Comparison of ENCODE assay signal across 18 cellular contexts in the genomic region with DNA sequence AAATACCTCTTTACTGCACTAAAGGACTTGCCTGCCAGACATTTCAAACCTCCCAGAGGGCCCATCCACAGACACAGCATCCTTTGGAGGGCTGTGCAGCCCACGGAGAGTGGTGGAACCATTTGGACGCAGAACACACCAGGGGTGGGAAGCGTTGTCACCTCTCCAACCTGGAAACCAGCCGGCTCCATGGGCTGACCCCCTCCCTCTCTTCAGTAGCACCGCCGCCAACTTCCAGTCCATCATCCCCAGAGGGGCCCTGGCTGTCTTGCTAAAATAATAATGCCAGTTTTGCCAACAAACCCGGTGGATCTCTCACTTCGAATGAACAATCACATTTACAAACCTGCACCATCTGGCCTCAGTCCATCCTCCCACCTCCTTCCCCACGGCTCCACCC.
DNase-seq lines count a peak whose midpoint lies in the region; ATAC-seq and TF ChIP-seq lines count a peak whose summit lies in the region.
"Had no signal": no experiment of that assay in that cellular context is flagged by ENCODE, and none has a peak within 500 bp of the region (broad histone marks: within the 10 kb centered on the region; RNA-seq: fewer than 3 reads in every experiment).

No MANE protein-coding gene starts in this region.

- H3K79me1 ChIP-seq in IMR-90 (ENCODE audit: low read depth in 1 of 2, low read length in 2 of 2), result no peaks in the 10 kb centered on the region

- 72% methylated on average over 7 of the region's 9 CpGs; no CpG with 5 or more reads in 1 of the 2 experiments for WGBS in IMR-90 (ENCODE audit: extremely low coverage in 2 of 2, insufficient read length in 1 of 2), 2 experiments
- WGBS in esophagus muscularis mucosa, result 75% methylated on average over 7 of the region's 9 CpGs

- no peak overlapping the region for H3K4me3 Mint-ChIP-seq in osteocyte (ENCODE audit: unreplicated experiment)
- H3K4me3 Mint-ChIP-seq: B cell; CD4-positive, CD25-positive, alpha-beta regulatory T cell; CD8-positive, alpha-beta T cell; H9 had no signal

- H2AFZ ChIP-seq in IMR-90 (replicated peaks; ENCODE audit: low read length, poor library complexity), result peak overlapping the region; percentile 56
- H2AFZ ChIP-seq: GM23248 had no signal

- no peak for TF ChIP-seq EP300 in esophagus muscularis mucosa (IDR thresholded peaks at IDR 0.05)

- H3K36me3 ChIP-seq in IMR-90 (ENCODE audit: control insufficient read depth, insufficient read depth, low read length), result no peaks in the 10 kb centered on the region
- H3K36me3 ChIP-seq in esophagus muscularis mucosa, result no peaks in the 10 kb centered on the region
- H3K36me3 ChIP-seq: BLaER1 had no signal

- dilution Hi-C loops in IMR-90 (cut with HindIII; ENCODE audit: low sequenced_read_pairs, unreplicated experiment), result no loop called here

- 0 out of 2 replicates have a peak overlapping the region, but pooled peaks have one; percentile 45 for H2AK5ac ChIP-seq in IMR-90 (ENCODE audit: low read depth, low read length)

- no peaks in the 10 kb centered on the region for H3K36me3 Mint-ChIP-seq in osteocyte (ENCODE audit: unreplicated experiment)
- H3K36me3 Mint-ChIP-seq: CD8-positive, alpha-beta T cell had no signal

- peak overlapping the region; percentile 65 for H3K4ac ChIP-seq in IMR-90 (ENCODE audit: low read depth, low read length)

- no peak overlapping the region for H3K9ac ChIP-seq in IMR-90 (ENCODE audit: low read depth, low read length)
- H3K9ac ChIP-seq: BLaER1, GM23248 had no signal

- CTCF ChIA-PET in IMR-90 (lab: Yijun Ruan, JAX), result no interaction called here

- no peak overlapping the region for H3K4me2 ChIP-seq in IMR-90 (ENCODE audit: low read depth, low read length)
- H3K4me2 ChIP-seq: BLaER1 had no signal

- no peak overlapping the region for H3K27ac Mint-ChIP-seq in osteocyte (ENCODE audit: unreplicated experiment)
- H3K27ac Mint-ChIP-seq: B cell; CD4-positive, CD25-positive, alpha-beta regulatory T cell; CD8-positive, alpha-beta T cell; H9 had no signal

- H4K5ac ChIP-seq in IMR-90 (ENCODE audit: low read depth, low read length), result no peak overlapping the region

- no peak overlapping the region for H2BK15ac ChIP-seq in IMR-90 (ENCODE audit: low read depth, low read length)

- no peak overlapping the region for H3K4me3 ChIP-seq in IMR-90 (ENCODE audit: insufficient read depth, low read depth, low read length)
- no peak overlapping the region for H3K4me3 ChIP-seq in esophagus muscularis mucosa
- H3K4me3 ChIP-seq: BLaER1, GM23248 had no signal

- TF ChIP-seq POLR2A in IMR-90 (IDR thresholded peaks at IDR 0.05; ENCODE audit: low read depth, low read length) (no peak), esophagus muscularis mucosa (IDR thresholded peaks at IDR 0.05; ENCODE audit: low read depth) (no peak)

- H3K4me1 ChIP-seq in IMR-90 (ENCODE audit: control insufficient read depth, insufficient read depth, low read length), result peaks cover 7% of the 10 kb centered on the region; the same call in 1 of the 2 replicates
- H3K4me1 ChIP-seq in esophagus muscularis mucosa, result no peaks in the 10 kb centered on the region
- H3K4me1 ChIP-seq: Caco-2 had no signal

- H3K9me3 ChIP-seq in IMR-90 (ENCODE audit: control insufficient read depth, insufficient read depth, low read length), result no peaks in the 10 kb centered on the region
- no peaks in the 10 kb centered on the region for H3K9me3 ChIP-seq in esophagus muscularis mucosa
- H3K9me3 ChIP-seq: Caco-2 had no signal

- POLR2A ChIA-PET in IMR-90 (lab: Charles Lee; ENCODE audit: unreplicated experiment), result no interaction called here

- no peak for TF ChIP-seq RAD21 in IMR-90 (IDR thresholded peaks at IDR 0.05; ENCODE audit: low read length)

- H2BK5ac ChIP-seq in IMR-90 (ENCODE audit: low read depth, low read length, poor library complexity, severe bottlenecking), result peak overlapping the region; percentile 30

- H3K27ac ChIP-seq in IMR-90 (ENCODE audit: insufficient read depth, low read length) (no peak overlapping the region), esophagus muscularis mucosa (replicated peaks in 1 of 4) (no peak overlapping the region)
- H3K27ac ChIP-seq: 22Rv1, BLaER1, C4-2B, GM23248 had no signal

- H3K56ac ChIP-seq in IMR-90 (ENCODE audit: extremely low read depth, insufficient read depth, low read length), result no peak overlapping the region

- TF ChIP-seq CTCF in IMR-90 (conservative IDR thresholded peaks at IDR 0.05; ENCODE audit: low read depth, low read length) (no peak), esophagus muscularis mucosa (IDR thresholded peaks at IDR 0.05) (no peak), osteocyte (IDR thresholded peaks at IDR 0.05) (no peak)

- H3K27me3 ChIP-seq in IMR-90 (ENCODE audit: control insufficient read depth, insufficient read depth, low read length), result peaks cover 2% of the 10 kb centered on the region; the same call in 1 of the 2 replicates
- H3K27me3 ChIP-seq in esophagus muscularis mucosa, result no peaks in the 10 kb centered on the region
- H3K27me3 ChIP-seq: BLaER1 had no signal

- no peak for DNase-seq in IMR-90
- DNase-seq in esophagus muscularis mucosa (ENCODE audit: extremely low spot score), result peak; percentile 90
- DNase-seq in osteocyte (ENCODE audit: extremely low spot score, unreplicated experiment), result peak; percentile 63
- no peak for DNase-seq in activated CD4-positive, alpha-beta T cell treated with anti-CD3 and anti-CD28 coated beads for 48 hours
- DNase-seq in H4 (ENCODE audit: low spot score), result no peak
- DNase-seq in HUDEP-2 (lab: John Stamatoyannopoulos, UW; ENCODE audit: unreplicated experiment in 76 of 76), result no peak
- DNase-seq: Caco-2; CD4-positive, CD25-positive, alpha-beta regulatory T cell; CD8-positive, alpha-beta T cell; DMS153; DND-41; GM23248; H9 had no signal

- no peak overlapping the region for H3K23ac ChIP-seq in IMR-90 (ENCODE audit: low read depth, low read length)

- peak overlapping the region; percentile 74; the same call in 1 of the 2 replicates for H2BK120ac ChIP-seq in IMR-90 (ENCODE audit: low read depth, low read length)

- no peak overlapping the region for H3K18ac ChIP-seq in IMR-90 (ENCODE audit: low read depth, low read length)

- ATAC-seq in IMR-90 (ENCODE audit: low read depth), result no peak
- ATAC-seq: CD8-positive, alpha-beta T cell; HCT116 had no signal

- peak overlapping the region in 1 of 2 experiments; percentile 45; a peak in 1 of 4 replicates for H4K8ac ChIP-seq in IMR-90 (ENCODE audit: low read depth in 2 of 2, low read length in 2 of 2)

- peaks cover 6% of the 10 kb centered on the region for H3K9me3 Mint-ChIP-seq in osteocyte (ENCODE audit: unreplicated experiment)
- H3K9me3 Mint-ChIP-seq: CD8-positive, alpha-beta T cell; H9 had no signal

- no peaks in the 10 kb centered on the region for H3K27me3 Mint-ChIP-seq in osteocyte (ENCODE audit: unreplicated experiment)
- H3K27me3 Mint-ChIP-seq: CD4-positive, CD25-positive, alpha-beta regulatory T cell had no signal

- H3K9me1 ChIP-seq in IMR-90 (ENCODE audit: insufficient read depth, low read length), result peaks cover 7% of the 10 kb centered on the region

- H2BK20ac ChIP-seq in IMR-90 (ENCODE audit: low read depth, low read length), result peak overlapping the region; percentile 66; the same call in 1 of the 2 replicates

- intact Hi-C loops in IMR-90 (cut with micrococcal nuclease) (no loop called here), esophagus muscularis mucosa (cut with DNase I) (no loop called here)

- no peaks in the 10 kb centered on the region for H3K4me1 Mint-ChIP-seq in osteocyte (ENCODE audit: unreplicated experiment)

- 0 out of 2 replicates have a peak overlapping the region, but pooled peaks have one; percentile 14 for H3K14ac ChIP-seq in IMR-90 (replicated peaks; ENCODE audit: low read depth, low read length)

- H2AK9ac ChIP-seq in IMR-90 (replicated peaks; ENCODE audit: low read depth, low read length, poor library complexity), result no peak overlapping the region

- BruUV-seq in IMR-90 (replicated peaks; lab: Mats Ljungman, UMichigan), result no TSS peak

- H4K91ac ChIP-seq in IMR-90 (ENCODE audit: insufficient read depth, low read depth, low read length), result no peak overlapping the region

- no peaks in the 10 kb centered on the region for H4K20me1 ChIP-seq in IMR-90 (ENCODE audit: insufficient read depth, low read length)
- H4K20me1 ChIP-seq: BLaER1 had no signal

- in situ Hi-C loops in IMR-90 (cut with MboI; ENCODE audit: low sequenced_read_pairs), result no loop called here

TF ChIP-seq in IMR-90, 13 proteins besides CTCF, POLR2A, EP300 and RAD21:
- TF ChIP-seq RFX5 (IDR thresholded peaks at IDR 0.05; ENCODE audit: low read depth, low read length) (no peak), FOS (IDR thresholded peaks at IDR 0.05; ENCODE audit: low read depth, low read length) (no peak), MXI1 (IDR thresholded peaks at IDR 0.05; ENCODE audit: borderline replicate concordance, low read depth, low read length) (no peak), NFE2L2 (IDR thresholded peaks at IDR 0.05; ENCODE audit: low read depth, low read length) (no peak)

Comparison
In these comparisons a context has a peak if more than half of its experiments do, and no peak if none do; other contexts are left out.
1. DNase-seq: peak in esophagus muscularis mucosa (single experiment) and osteocyte (single experiment); none in IMR-90 (single experiment), activated CD4-positive, alpha-beta T cell treated with anti-CD3 and anti-CD28 coated beads for 48 hours (single experiment), H4 (single experiment) and HUDEP-2 (0 of 76).